19 cellular contexts compared by ENCODE assay signal in the genomic region with DNA sequence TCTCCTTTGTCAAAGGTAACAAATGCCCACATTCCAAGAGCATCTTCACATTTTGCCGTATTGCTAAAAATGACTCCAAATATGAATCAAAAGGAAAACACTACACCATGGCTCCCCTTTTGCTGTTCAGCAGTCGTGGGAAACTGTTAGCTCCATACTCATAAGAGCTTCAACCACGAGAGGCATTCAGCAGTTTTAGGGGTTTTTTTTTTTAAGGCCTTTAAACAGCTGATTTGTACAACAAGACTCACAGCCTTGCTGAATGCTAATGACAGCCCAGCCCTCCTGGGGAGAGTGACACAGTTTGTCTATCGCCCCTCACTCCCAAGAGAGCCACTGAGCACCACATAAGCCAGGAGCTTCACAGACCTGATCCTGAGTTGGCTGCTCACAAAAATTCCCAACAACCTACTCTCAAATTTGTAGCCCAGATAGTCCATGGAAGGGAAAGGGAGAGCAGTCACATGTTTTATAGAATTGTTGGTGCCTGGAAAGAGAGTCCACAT. TPM values are rescaled to one million over a fixed set of nuclear protein-coding genes. Genes with fewer than 3 reads are reported as not detected.
DNase-seq lines count a peak whose midpoint lies in the region; ATAC-seq and TF ChIP-seq lines count a peak whose summit lies in the region.
"Had no signal": no experiment of that assay in that cellular context is flagged by ENCODE, and none has a peak within 500 bp of the region (broad histone marks: within the 10 kb centered on the region; RNA-seq: fewer than 3 reads in every experiment).

No MANE protein-coding gene starts in this region.

- no peaks in the 10 kb centered on the region for H3K36me3 ChIP-seq in upper lobe of right lung

- H3K4me1 ChIP-seq in upper lobe of right lung = no peaks in the 10 kb centered on the region

- H3K4me1 Mint-ChIP-seq in nephron = peaks cover 17% of the 10 kb centered on the region

- H3K27me3 ChIP-seq in dorsolateral prefrontal cortex = no peaks in the 10 kb centered on the region
- H3K27me3 ChIP-seq in upper lobe of right lung = no peaks in the 10 kb centered on the region

- H3K4me3 ChIP-seq in GM12865 (ENCODE audit: low read depth, low read length) (no peak overlapping the region), dorsolateral prefrontal cortex (no peak overlapping the region), upper lobe of right lung (no peak overlapping the region)

- no peak for TF ChIP-seq CTCF in GM12865 (IDR thresholded peaks at IDR 0.05; ENCODE audit: insufficient read depth, low read depth, low read length, missing control alignments)
- no peak for TF ChIP-seq CTCF in dorsolateral prefrontal cortex (IDR thresholded peaks at IDR 0.05 in 54 of 56, conservative IDR thresholded peaks at IDR 0.05 in 2 of 56; ENCODE audit: low read depth in 1 of 56, partially characterized antibody in 56 of 56)
- no peak for TF ChIP-seq CTCF in nephron (IDR thresholded peaks at IDR 0.05; ENCODE audit: unreplicated experiment in 3 of 3)
- no peak for TF ChIP-seq CTCF in upper lobe of right lung (IDR thresholded peaks at IDR 0.05)

- H3K27ac Mint-ChIP-seq in nephron = peak overlapping the region; percentile 34 to 91 (median 63)
- H3K27ac Mint-ChIP-seq: CD4-positive, alpha-beta T cell had no signal

- H3K27ac ChIP-seq in dorsolateral prefrontal cortex = peak overlapping the region in 36 of 59 donors; percentile 1 to 71 (median 32)
- no peak overlapping the region for H3K27ac ChIP-seq in upper lobe of right lung

- no peak overlapping the region for H3K4me3 Mint-ChIP-seq in nephron
- H3K4me3 Mint-ChIP-seq: CD4-positive, alpha-beta T cell had no signal

- DNase-seq in GM12865 (ENCODE audit: low read depth) (peak; percentile 16), NCI-H69 (lab: John Stamatoyannopoulos, UW) (peak; percentile 36), dorsolateral prefrontal cortex (no peak), AG08396 (ENCODE audit: low spot score) (no peak), hepatic stellate cell (ENCODE audit: low spot score) (no peak), upper lobe of right lung (no peak), middle frontal gyrus (ENCODE audit: extremely low spot score, low spot score) (no peak)
- DNase-seq: AML-193; Calu3; CD4-positive, alpha-beta T cell; DMS79; NCI-H1417 treated with DMSO at 0.1 percent for 48 hours; NCI-H2029 treated with DMSO at 0.1 percent for 48 hours; NCI-H2227 treated with DMSO at 0.1 percent for 48 hours; NK-92 treated with Interleukin-12 subunit alpha and Interleukin-12 subunit beta, amount 100 ng/mL, for 24 hours; OCI-M1 had no signal

- H3K36me3 Mint-ChIP-seq in nephron (ENCODE audit: low read depth) = no peaks in the 10 kb centered on the region

- H3K27me3 Mint-ChIP-seq in nephron (ENCODE audit: low read depth) = no peaks in the 10 kb centered on the region

- no peaks in the 10 kb centered on the region for H3K9me3 ChIP-seq in upper lobe of right lung

- intact Hi-C loops in dorsolateral prefrontal cortex (cut with DNase I) = no loop called here
- intact Hi-C loops in upper lobe of right lung (cut with DNase I) = no loop called here

- ATAC-seq in upper lobe of right lung = no peak
- ATAC-seq: HCT116 had no signal

- H3K9me3 Mint-ChIP-seq in nephron = no peaks in the 10 kb centered on the region
- H3K9me3 Mint-ChIP-seq: CD4-positive, alpha-beta T cell had no signal

RNA-seq across cellular contexts. Expression of gene GALNT18, which starts 32.4 kb away (rescaled TPM):
- total RNA-seq in dorsolateral prefrontal cortex (10 to 100 TPM; 15.6 to 50.3 (median 32.5) TPM), upper lobe of right lung (55.5 TPM)
- total RNA-seq: G401 had no signal

Comparison
In these comparisons a context has a peak if more than half of its experiments do, and no peak if none do; other contexts are left out.
1. DNase-seq: peak in GM12865 (single experiment) and NCI-H69 (single experiment); none in dorsolateral prefrontal cortex (0 of 10), AG08396 (single experiment), hepatic stellate cell (single experiment), upper lobe of right lung (single experiment) and middle frontal gyrus (single experiment).